ENCODE assay signal across 15 cellular contexts in the genomic region with DNA sequence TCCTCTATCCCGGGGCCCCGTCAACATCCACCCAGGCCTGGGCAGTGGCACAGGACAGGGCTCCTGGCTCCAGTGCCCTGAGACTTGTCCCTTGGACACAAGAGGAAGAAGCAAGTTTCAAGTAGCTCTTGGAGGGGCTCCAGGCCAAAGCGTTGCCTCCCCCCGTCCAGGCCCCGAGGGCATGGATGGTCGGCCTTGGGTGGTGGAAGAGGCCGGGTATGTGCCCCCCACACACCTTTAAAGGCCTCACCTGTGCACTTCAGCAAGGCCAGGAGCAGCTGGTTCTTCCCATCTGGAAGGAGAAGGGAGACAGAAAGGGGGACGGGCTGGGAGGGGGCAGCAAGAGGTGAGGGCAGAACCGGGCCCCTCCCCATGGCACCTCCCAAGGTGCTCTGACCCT.
A peak's percentile ranks its signal among the peaks of the same experiment; 100 is the strongest.
DNase-seq lines count a peak whose midpoint lies in the region; ATAC-seq and TF ChIP-seq lines count a peak whose summit lies in the region.
"Had no signal": no experiment of that assay in that cellular context is flagged by ENCODE, and none has a peak within 500 bp of the region (broad histone marks: within the 10 kb centered on the region; RNA-seq: fewer than 3 reads in every experiment).

No MANE protein-coding gene starts in this region.

- DNase-seq in T-helper 17 cell (no peak), dorsolateral prefrontal cortex (no peak), natural killer cell (no peak), iPS-NIHi7 (ENCODE audit: extremely low spot score) (no peak), inferior parietal cortex (ENCODE audit: extremely low spot score) (no peak)
- no peak for DNase-seq in activated CD8-positive, alpha-beta T cell treated with anti-CD3 and anti-CD28 coated beads for 36 hours
- DNase-seq: CD8-positive, alpha-beta memory T cell; DMS53; GF-D8; GOT3; HCEC 1CT; HFFc6 had no signal

- H3K9me3 ChIP-seq in T-helper 17 cell (ENCODE audit: control insufficient read depth, low read length, poor library complexity, severe bottlenecking): no peaks in the 10 kb centered on the region
- H3K9me3 ChIP-seq: A549 had no signal

- H3K27ac Mint-ChIP-seq in T-helper 17 cell (peak overlapping the region; percentile 69), natural killer cell (peak overlapping the region; percentile 82 to 88)
- no peak overlapping the region for H3K27ac Mint-ChIP-seq in activated CD8-positive, alpha-beta T cell treated with anti-CD3 and anti-CD28 coated beads for 36 hours

- no peak overlapping the region for H3K4me3 ChIP-seq in dorsolateral prefrontal cortex
- H3K4me3 ChIP-seq: A549 had no signal

- no peaks in the 10 kb centered on the region for H3K27me3 Mint-ChIP-seq in T-helper 17 cell
- no peaks in the 10 kb centered on the region for H3K27me3 Mint-ChIP-seq in natural killer cell (ENCODE audit: low read depth in 2 of 2)
- no peaks in the 10 kb centered on the region for H3K27me3 Mint-ChIP-seq in activated CD8-positive, alpha-beta T cell treated with anti-CD3 and anti-CD28 coated beads for 36 hours

- POLR2A ChIA-PET in activated CD8-positive, alpha-beta T cell treated with anti-CD3 and anti-CD28 coated beads for 36 hours (lab: Charles Lee): no interaction called here

- H3K27me3 ChIP-seq in dorsolateral prefrontal cortex: no peaks in the 10 kb centered on the region

- intact Hi-C loops in dorsolateral prefrontal cortex (cut with DNase I): loop anchor here (2.0 to 5.0 kb wide), 3 partner anchors 15 to 285 kb away; a partner anchor contains a TSS
- intact Hi-C loops in natural killer cell (cut with micrococcal nuclease): loop anchor here (5.0 kb wide), 1 partner anchor 270 kb away; no protein-coding TSS in a partner anchor
- intact Hi-C loops in activated CD8-positive, alpha-beta T cell treated with anti-CD3 and anti-CD28 coated beads for 36 hours (cut with micrococcal nuclease): no loop called here

- CTCF ChIA-PET in activated CD8-positive, alpha-beta T cell treated with anti-CD3 and anti-CD28 coated beads for 36 hours (lab: Charles Lee): interaction anchor here (1.7 kb wide), 1 partner anchor 267 kb away, joined by 7 read pairs; no protein-coding TSS in a partner anchor

- no peaks in the 10 kb centered on the region for H3K9me3 Mint-ChIP-seq in natural killer cell
- H3K9me3 Mint-ChIP-seq in activated CD8-positive, alpha-beta T cell treated with anti-CD3 and anti-CD28 coated beads for 36 hours: no peaks in the 10 kb centered on the region
- H3K9me3 Mint-ChIP-seq: CD8-positive, alpha-beta memory T cell; HFFc6 had no signal

- H3K36me3 Mint-ChIP-seq in T-helper 17 cell (ENCODE audit: low read depth) (peaks cover 21% of the 10 kb centered on the region), natural killer cell (peaks cover 27% of the 10 kb centered on the region)
- peaks cover 34% of the 10 kb centered on the region for H3K36me3 Mint-ChIP-seq in activated CD8-positive, alpha-beta T cell treated with anti-CD3 and anti-CD28 coated beads for 36 hours (ENCODE audit: low read depth)

- TF ChIP-seq CTCF in dorsolateral prefrontal cortex (IDR thresholded peaks at IDR 0.05 in 54 of 56, conservative IDR thresholded peaks at IDR 0.05 in 2 of 56; ENCODE audit: low read depth in 1 of 56, partially characterized antibody in 56 of 56) (no peak), natural killer cell (IDR thresholded peaks at IDR 0.05) (no peak)
- no peak for TF ChIP-seq CTCF in activated CD8-positive, alpha-beta T cell treated with anti-CD3 and anti-CD28 coated beads for 36 hours (IDR thresholded peaks at IDR 0.05)

- no peak for ATAC-seq in T-helper 17 cell
- ATAC-seq in natural killer cell: no peak
- ATAC-seq in activated CD8-positive, alpha-beta T cell treated with anti-CD3 and anti-CD28 coated beads for 36 hours: no peak
- ATAC-seq: A549 had no signal

- H3K4me3 Mint-ChIP-seq in T-helper 17 cell (no peak overlapping the region), natural killer cell (no peak overlapping the region)
- H3K4me3 Mint-ChIP-seq in activated CD8-positive, alpha-beta T cell treated with anti-CD3 and anti-CD28 coated beads for 36 hours: no peak overlapping the region
- H3K4me3 Mint-ChIP-seq: CD8-positive, alpha-beta memory T cell; HFFc6 had no signal

- H3K27ac ChIP-seq in dorsolateral prefrontal cortex (peak overlapping the region in 50 of 59 donors; percentile 16 to 95 (median 83)), temporal lobe (ENCODE audit: low read depth, low read length) (peak overlapping the region; percentile 86)
- H3K27ac ChIP-seq: A549, HL-60 had no signal

- H3K4me1 Mint-ChIP-seq in T-helper 17 cell (peaks cover 21% of the 10 kb centered on the region), natural killer cell (peaks cover 35 to 57% of the 10 kb centered on the region in 2 donors)
- H3K4me1 Mint-ChIP-seq in activated CD8-positive, alpha-beta T cell treated with anti-CD3 and anti-CD28 coated beads for 36 hours (ENCODE audit: low read depth): no peaks in the 10 kb centered on the region
